In genomic region chr14:73746540-73747385, GRCh38 we compare ENCODE assay signal across 1 cellular context.
TF ChIP-seq lines count a peak whose summit lies in the region.

No MANE protein-coding gene starts in this region.

TF ChIP-seq in HEK293, 187 proteins besides CTCF, POLR2A, EP300 and RAD21 (continued from another document):
- no peak for TF ChIP-seq ZNF280D (tag by site-specific recombination; IDR thresholded peaks at IDR 0.05)
- TF ChIP-seq KLF8 (tag by site-specific recombination; IDR thresholded peaks at IDR 0.05), result no peak
- no peak for TF ChIP-seq ZNF214 (tag by site-specific recombination; IDR thresholded peaks at IDR 0.05; ENCODE audit: borderline replicate concordance)
- TF ChIP-seq ZFP3 (tag by site-specific recombination; IDR thresholded peaks at IDR 0.05; ENCODE audit: low read depth), result no peak
- TF ChIP-seq GLIS2 (tag by site-specific recombination; IDR thresholded peaks at IDR 0.05), result peak; percentile 36; the same call in 1 of the 2 replicates
- peak; percentile 70 for TF ChIP-seq ZIC2 (tag by site-specific recombination; IDR thresholded peaks at IDR 0.05)
- no peak for TF ChIP-seq ZSCAN16 (tag by site-specific recombination; IDR thresholded peaks at IDR 0.05)
- TF ChIP-seq ZNF324 (tag by site-specific recombination; IDR thresholded peaks at IDR 0.05), result no peak
- no peak for TF ChIP-seq ZNF404 (tag by site-specific recombination; IDR thresholded peaks at IDR 0.05)
- TF ChIP-seq, protein P1, sequence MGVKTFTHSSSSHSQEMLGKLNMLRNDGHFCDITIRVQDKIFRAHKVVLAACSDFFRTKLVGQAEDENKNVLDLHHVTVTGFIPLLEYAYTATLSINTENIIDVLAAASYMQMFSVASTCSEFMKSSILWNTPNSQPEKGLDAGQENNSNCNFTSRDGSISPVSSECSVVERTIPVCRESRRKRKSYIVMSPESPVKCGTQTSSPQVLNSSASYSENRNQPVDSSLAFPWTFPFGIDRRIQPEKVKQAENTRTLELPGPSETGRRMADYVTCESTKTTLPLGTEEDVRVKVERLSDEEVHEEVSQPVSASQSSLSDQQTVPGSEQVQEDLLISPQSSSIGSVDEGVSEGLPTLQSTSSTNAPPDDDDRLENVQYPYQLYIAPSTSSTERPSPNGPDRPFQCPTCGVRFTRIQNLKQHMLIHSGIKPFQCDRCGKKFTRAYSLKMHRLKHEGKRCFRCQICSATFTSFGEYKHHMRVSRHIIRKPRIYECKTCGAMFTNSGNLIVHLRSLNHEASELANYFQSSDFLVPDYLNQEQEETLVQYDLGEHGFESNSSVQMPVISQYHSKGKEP (tag by site-specific recombination; IDR thresholded peaks at IDR 0.05), result no peak
- no peak for TF ChIP-seq ZNF449 (tag by site-specific recombination; IDR thresholded peaks at IDR 0.05)
- TF ChIP-seq ZBTB21 (tag by site-specific recombination; IDR thresholded peaks at IDR 0.05), result no peak
